20 cellular contexts compared by ENCODE assay signal in the genomic region with DNA sequence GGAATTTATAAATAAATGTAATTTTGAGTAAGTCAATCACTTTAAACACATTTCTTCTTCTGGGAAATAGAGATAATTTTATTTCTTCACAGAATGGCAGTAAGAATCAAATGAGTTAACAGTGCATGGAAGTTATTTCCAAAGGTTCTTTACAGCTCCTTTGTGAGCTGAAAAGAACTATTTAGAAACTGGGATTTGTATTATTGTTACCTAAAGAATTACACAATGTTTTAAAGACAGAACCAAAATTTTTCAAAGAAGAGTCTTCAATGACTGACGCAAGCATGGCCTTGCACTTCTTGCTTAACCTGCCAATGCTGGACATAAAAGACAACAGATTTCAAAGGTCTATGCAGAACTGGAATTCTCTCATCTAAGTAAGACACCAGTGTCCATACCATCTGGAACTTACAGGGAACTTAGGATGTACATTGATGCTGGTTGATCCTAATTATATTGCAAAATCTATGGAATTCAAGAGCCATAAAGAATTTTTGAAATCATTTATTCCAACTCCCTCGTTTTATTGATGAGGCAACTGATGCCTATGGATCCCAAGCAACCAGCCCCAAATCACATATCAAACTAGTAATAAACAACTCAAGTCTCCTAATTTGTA. TPM values are rescaled to one million over a fixed set of nuclear protein-coding genes. Genes with fewer than 3 reads are reported as not detected.
DNase-seq lines count a peak whose midpoint lies in the region; ATAC-seq and TF ChIP-seq lines count a peak whose summit lies in the region.
"Had no signal": no experiment of that assay in that cellular context is flagged by ENCODE, and none has a peak within 500 bp of the region (broad histone marks: within the 10 kb centered on the region; RNA-seq: fewer than 3 reads in every experiment).

No MANE protein-coding gene starts in this region.

- no peaks in the 10 kb centered on the region for H3K9me3 ChIP-seq in neural progenitor cell (ENCODE audit: low read depth)
- H3K9me3 ChIP-seq: BLaER1 had no signal

- H4K20me1 ChIP-seq in neural progenitor cell (ENCODE audit: low read depth), result no peaks in the 10 kb centered on the region

- H3K36me3 Mint-ChIP-seq in natural killer cell (no peaks in the 10 kb centered on the region), neural progenitor cell (no peaks in the 10 kb centered on the region)
- peaks cover 4% of the 10 kb centered on the region for H3K36me3 Mint-ChIP-seq in natural killer cell treated with Interleukin-12 subunit alpha and Interleukin-12 subunit beta and Interleukin-15 and Interleukin-18, amount 100 ng/mL, for 72 hours

- no peak for TF ChIP-seq CTCF in natural killer cell (IDR thresholded peaks at IDR 0.05)
- no peak for TF ChIP-seq CTCF in neural progenitor cell (IDR thresholded peaks at IDR 0.05)

- peaks cover 10% of the 10 kb centered on the region for H3K4me1 ChIP-seq in neural progenitor cell

- H3K27me3 Mint-ChIP-seq in natural killer cell (ENCODE audit: low read depth in 2 of 2) (peaks cover 13 to 34% of the 10 kb centered on the region in 2 donors), neural progenitor cell (ENCODE audit: insufficient read depth, low read depth) (peaks cover 3% of the 10 kb centered on the region)
- peaks cover 18 to 22% of the 10 kb centered on the region in 2 donors for H3K27me3 Mint-ChIP-seq in natural killer cell treated with Interleukin-12 subunit alpha and Interleukin-12 subunit beta and Interleukin-15 and Interleukin-18, amount 100 ng/mL, for 72 hours

- H3K27ac Mint-ChIP-seq in natural killer cell, result no peak overlapping the region
- no peak overlapping the region for H3K27ac Mint-ChIP-seq in natural killer cell treated with Interleukin-12 subunit alpha and Interleukin-12 subunit beta and Interleukin-15 and Interleukin-18, amount 100 ng/mL, for 72 hours
- no peak overlapping the region for H3K27ac Mint-ChIP-seq in neural progenitor cell
- H3K27ac Mint-ChIP-seq: GM23338 had no signal

- H3K9ac ChIP-seq in neural progenitor cell, result no peak overlapping the region
- H3K9ac ChIP-seq: BLaER1 had no signal

- no peak overlapping the region for H3K27ac ChIP-seq in neural progenitor cell
- H3K27ac ChIP-seq: BLaER1, PC-9, RWPE1 had no signal

- ATAC-seq in natural killer cell (no peak), HG02798 (IDR thresholded peaks at IDR 0.05; ENCODE audit: poor library complexity, unreplicated experiment) (no peak)
- no peak for ATAC-seq in natural killer cell treated with Interleukin-12 subunit alpha and Interleukin-12 subunit beta and Interleukin-15 and Interleukin-18, amount 100 ng/mL, for 72 hours
- ATAC-seq: GM12878, HCT116 had no signal

- H3F3A ChIP-seq in neural progenitor cell (ENCODE audit: low read depth), result peaks cover 24% of the 10 kb centered on the region

- H3K4me3 ChIP-seq in neural progenitor cell, result no peak overlapping the region
- H3K4me3 ChIP-seq: BLaER1, GM12878, PC-9 had no signal

- intact Hi-C loops in natural killer cell (cut with micrococcal nuclease), result loop anchor here (5.0 kb wide), 1 partner anchor 78 kb away; no protein-coding TSS in a partner anchor

- no peaks in the 10 kb centered on the region for H3K9me3 Mint-ChIP-seq in natural killer cell
- peaks cover 2% of the 10 kb centered on the region for H3K9me3 Mint-ChIP-seq in natural killer cell treated with Interleukin-12 subunit alpha and Interleukin-12 subunit beta and Interleukin-15 and Interleukin-18, amount 100 ng/mL, for 72 hours
- H3K9me3 Mint-ChIP-seq in neural progenitor cell, result no peaks in the 10 kb centered on the region
- H3K9me3 Mint-ChIP-seq: CD4-positive, alpha-beta memory T cell; GM23338 had no signal

- H3K4me2 ChIP-seq in neural progenitor cell, result no peak overlapping the region
- H3K4me2 ChIP-seq: BLaER1, PC-9 had no signal

- H3K27me3 ChIP-seq in neural progenitor cell, result peaks cover 68% of the 10 kb centered on the region

- DNase-seq in natural killer cell (no peak), cerebellar cortex (ENCODE audit: low spot score) (peak; percentile 27), neural progenitor cell (ENCODE audit: low spot score) (no peak), SW480 (ENCODE audit: low spot score) (no peak), NCI-H748 (lab: John Stamatoyannopoulos, UW; ENCODE audit: unreplicated experiment) (no peak)
- DNase-seq in natural killer cell treated with Interleukin-12 subunit alpha and Interleukin-12 subunit beta and Interleukin-15 and Interleukin-18, amount 100 ng/mL, for 72 hours (ENCODE audit: low spot score), result no peak
- DNase-seq: CD4-positive, alpha-beta memory T cell; KBM-7; NCI-H1417; NCI-H187; NCI-H2107; NCI-H524; PC-9; SIG-M5 had no signal

- H2AFZ ChIP-seq in neural progenitor cell (replicated peaks), result no peak overlapping the region
- H2AFZ ChIP-seq: PC-9 had no signal

- no peaks in the 10 kb centered on the region for H3K79me2 ChIP-seq in neural progenitor cell (ENCODE audit: low read depth)

- H3K4me1 Mint-ChIP-seq in natural killer cell (peaks cover 22 to 37% of the 10 kb centered on the region in 2 donors), neural progenitor cell (peaks cover 69% of the 10 kb centered on the region)
- peaks cover 34 to 40% of the 10 kb centered on the region in 2 donors for H3K4me1 Mint-ChIP-seq in natural killer cell treated with Interleukin-12 subunit alpha and Interleukin-12 subunit beta and Interleukin-15 and Interleukin-18, amount 100 ng/mL, for 72 hours (ENCODE audit: low read depth in 2 of 2)

- peak overlapping the region; percentile 86 for H3K4me3 Mint-ChIP-seq in natural killer cell
- no peak overlapping the region for H3K4me3 Mint-ChIP-seq in natural killer cell treated with Interleukin-12 subunit alpha and Interleukin-12 subunit beta and Interleukin-15 and Interleukin-18, amount 100 ng/mL, for 72 hours
- peak overlapping the region; percentile 88 for H3K4me3 Mint-ChIP-seq in neural progenitor cell

- H3K36me3 ChIP-seq in neural progenitor cell, result no peaks in the 10 kb centered on the region
- H3K36me3 ChIP-seq: BLaER1 had no signal

RNA-seq across cellular contexts. Expression of a gene that starts 2.7 kb away (rescaled TPM):
- 10 to 100 TPM in 1 of 3 donors, 1 to 10 TPM in 2; 1.4 to 13.5 (median 7.5) TPM for total RNA-seq in natural killer cell
- total RNA-seq in natural killer cell treated with Interleukin-12 subunit alpha and Interleukin-12 subunit beta and Interleukin-15 and Interleukin-18, amount 100 ng/mL, for 72 hours, result 1 to 10 TPM; 3.1 to 4.9 TPM
- total RNA-seq in neural progenitor cell (ENCODE audit: low replicate concordance), result 11.6 and 12.7 TPM in 2 replicates

RNA-seq across cellular contexts. Expression of a gene that starts 16.7 kb away (rescaled TPM):
- total RNA-seq in natural killer cell (10 to 100 TPM; 29.5 to 52.9 (median 34.3) TPM), neural progenitor cell (ENCODE audit: low replicate concordance) (52.6 and 72.3 TPM in 2 replicates)
- 10 to 100 TPM; 40.2 to 42.6 TPM for total RNA-seq in natural killer cell treated with Interleukin-12 subunit alpha and Interleukin-12 subunit beta and Interleukin-15 and Interleukin-18, amount 100 ng/mL, for 72 hours
